14 cellular contexts compared by ENCODE assay signal in the genomic region with DNA sequence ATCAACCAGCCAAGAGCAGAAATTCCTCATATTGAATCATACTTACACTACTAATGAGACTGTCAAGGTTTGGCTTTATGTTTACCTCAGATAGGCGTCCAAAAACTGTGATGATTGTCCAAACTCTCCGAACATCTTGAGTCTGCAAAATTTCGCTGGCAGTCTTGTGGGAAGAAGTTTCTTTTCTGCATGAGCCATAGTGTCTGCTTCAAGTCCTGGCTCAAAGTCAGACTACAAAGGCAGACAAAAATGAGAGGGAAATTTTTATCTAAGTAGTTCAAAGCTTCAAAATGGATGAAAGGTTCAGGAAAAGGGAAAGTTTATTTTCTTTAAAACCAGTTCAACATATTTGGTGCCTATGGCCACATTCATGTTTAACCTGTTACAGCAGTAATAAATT.
"Had no signal": no experiment of that assay in that cellular context is flagged by ENCODE, and none has a peak within 500 bp of the region (broad histone marks: within the 10 kb centered on the region; RNA-seq: fewer than 3 reads in every experiment).

No MANE protein-coding gene starts in this region.

- H3K4me3 ChIP-seq: body of pancreas, stomach, thoracic aorta had no signal

- H3K27me3 ChIP-seq: body of pancreas, stomach had no signal

- H3K36me3 Mint-ChIP-seq: activated naive CD4-positive, alpha-beta T cell treated with anti-CD3 and anti-CD28 coated beads, Interleukin-2, amount 10 ng/mL, durations not matched to agents 7 days and 5 days; memory B cell had no signal

- H3K4me3 Mint-ChIP-seq: activated naive CD4-positive, alpha-beta T cell treated with anti-CD3 and anti-CD28 coated beads, Interleukin-2, amount 10 ng/mL, durations not matched to agents 7 days and 5 days; dendritic cell treated with granulocyte-macrophage colony-stimulating factor and Interleukin-4, amounts not matched to agents 40 ng/mL and 50 ng/mL, for 4 days; effector memory CD8-positive, alpha-beta T cell; memory B cell; T-helper 17 cell had no signal

- H3K27ac Mint-ChIP-seq: activated naive CD4-positive, alpha-beta T cell treated with anti-CD3 and anti-CD28 coated beads, Interleukin-2, amount 10 ng/mL, durations not matched to agents 7 days and 5 days; activated T-helper 2 cell treated with anti-CD3 and anti-CD28 coated beads, Interferon-gamma antibody, Interleukin-2, Interleukin-4, amounts not matched to agents 10 μg/mL and 5 μg/mL and 100 μg/mL, durations not matched to agents 14 hours and 24 hours and 36 hours; dendritic cell treated with granulocyte-macrophage colony-stimulating factor and Interleukin-4, amounts not matched to agents 40 ng/mL and 50 ng/mL, for 4 days; effector memory CD8-positive, alpha-beta T cell; memory B cell; T-helper 17 cell had no signal

- H3K27ac ChIP-seq: body of pancreas, stomach, thoracic aorta had no signal

- H3K9me3 ChIP-seq: body of pancreas, stomach, thoracic aorta had no signal

- H3K27me3 Mint-ChIP-seq: activated naive CD4-positive, alpha-beta T cell treated with anti-CD3 and anti-CD28 coated beads, Interleukin-2, amount 10 ng/mL, durations not matched to agents 7 days and 5 days; dendritic cell treated with granulocyte-macrophage colony-stimulating factor and Interleukin-4, amounts not matched to agents 40 ng/mL and 50 ng/mL, for 4 days had no signal

- DNase-seq: activated CD4-positive, alpha-beta T cell treated with anti-CD3 and anti-CD28 coated beads, Interleukin-2, amount 50 U/mL, for 1 hour; activated CD4-positive, CD25-positive, alpha-beta regulatory T cell; activated naive CD4-positive, alpha-beta T cell treated with anti-CD3 and anti-CD28 coated beads, Interleukin-2, amount 10 ng/mL, durations not matched to agents 7 days and 5 days; body of pancreas; effector memory CD8-positive, alpha-beta T cell; erythroblast; foreskin fibroblast; stomach; T-helper 17 cell had no signal

- H3K9me3 Mint-ChIP-seq: activated naive CD4-positive, alpha-beta T cell treated with anti-CD3 and anti-CD28 coated beads, Interleukin-2, amount 10 ng/mL, durations not matched to agents 7 days and 5 days; activated T-helper 2 cell treated with anti-CD3 and anti-CD28 coated beads, Interferon-gamma antibody, Interleukin-2, Interleukin-4, amounts not matched to agents 10 μg/mL and 5 μg/mL and 100 μg/mL, durations not matched to agents 14 hours and 24 hours and 36 hours; dendritic cell treated with granulocyte-macrophage colony-stimulating factor and Interleukin-4, amounts not matched to agents 40 ng/mL and 50 ng/mL, for 4 days; effector memory CD8-positive, alpha-beta T cell; memory B cell had no signal

- ATAC-seq: body of pancreas; effector memory CD8-positive, alpha-beta T cell; left lobe of liver; T-helper 17 cell had no signal

- H3K36me3 ChIP-seq: stomach, thoracic aorta had no signal

- H3K4me1 Mint-ChIP-seq: activated naive CD4-positive, alpha-beta T cell treated with anti-CD3 and anti-CD28 coated beads, Interleukin-2, amount 10 ng/mL, durations not matched to agents 7 days and 5 days; memory B cell had no signal

- H3K4me1 ChIP-seq: body of pancreas, stomach had no signal
